17 cellular contexts compared by ENCODE assay signal in genomic region chr19:29320076-29320475, GRCh38.
"Had no signal": no experiment of that assay in that cellular context is flagged by ENCODE, and none has a peak within 500 bp of the region (broad histone marks: within the 10 kb centered on the region; RNA-seq: fewer than 3 reads in every experiment).

No MANE protein-coding gene starts in this region.

- H3K9me3 ChIP-seq: esophagus muscularis mucosa, left lung, mucosa of descending colon, tibial artery, vagina had no signal

- H3K4me3 ChIP-seq: esophagus muscularis mucosa, hepatocyte, left lung, mucosa of descending colon, tibial artery, vagina had no signal

- H3K27me3 ChIP-seq: hepatocyte, vagina had no signal

- H3K9ac ChIP-seq: parathyroid adenoma had no signal

- H3K27ac ChIP-seq: esophagus muscularis mucosa, hepatocyte, left lung, parathyroid adenoma, tibial artery, vagina had no signal

- H3K79me2 ChIP-seq: hepatocyte, parathyroid adenoma had no signal

- H3K4me2 ChIP-seq: hepatocyte had no signal

- H3K4me1 ChIP-seq: esophagus muscularis mucosa, left lung, parathyroid adenoma, tibial artery, vagina had no signal

- H2AFZ ChIP-seq: hepatocyte, parathyroid adenoma had no signal

- DNase-seq: activated naive CD4-positive, alpha-beta T cell treated with anti-CD3 and anti-CD28 coated beads, Interleukin-2, amount 10 ng/mL, durations not matched to agents 7 days and 5 days; activated T-cell treated with anti-CD3 and anti-CD28 coated beads, Interleukin-2, amount 50 U/mL, for 1 hour; kidney; left lung; mammary epithelial cell; mucosa of descending colon; naive thymus-derived CD4-positive, alpha-beta T cell; retina; T1000; tibial artery had no signal

- ATAC-seq: activated CD4-positive, CD25-positive, alpha-beta regulatory T cell treated with anti-CD3 and anti-CD28 coated beads, Interleukin-2, amount 50 U/mL, for 24 hours; activated CD8-positive, alpha-beta memory T cell treated with anti-CD3 and anti-CD28 coated beads, Interleukin-2, amount 10 ng/mL, durations not matched to agents 7 days and 5 days; left lung; mucosa of descending colon; naive thymus-derived CD4-positive, alpha-beta T cell; stimulated activated effector memory CD8-positive, alpha-beta T cell treated with anti-CD3 and anti-CD28 coated beads, Interleukin-12 subunit alpha, Interleukin-12 subunit beta, amount 100 ng/mL, for 72 hours had no signal

- H3K36me3 ChIP-seq: esophagus muscularis mucosa, left lung, tibial artery, vagina had no signal
